17 cellular contexts compared by ENCODE assay signal in genomic region chr4:16524911-16525574, GRCh38.
DNase-seq lines count a peak whose midpoint lies in the region; ATAC-seq and TF ChIP-seq lines count a peak whose summit lies in the region.
"Had no signal": no experiment of that assay in that cellular context is flagged by ENCODE, and none has a peak within 500 bp of the region (broad histone marks: within the 10 kb centered on the region; RNA-seq: fewer than 3 reads in every experiment).

No MANE protein-coding gene starts in this region.

- H3K27me3 ChIP-seq in dorsolateral prefrontal cortex (no peaks in the 10 kb centered on the region), upper lobe of right lung (no peaks in the 10 kb centered on the region)

- intact Hi-C loops in dorsolateral prefrontal cortex (cut with DNase I): no loop called here
- intact Hi-C loops in upper lobe of right lung (cut with DNase I): no loop called here

- no peaks in the 10 kb centered on the region for H3K36me3 ChIP-seq in upper lobe of right lung

- no peak for TF ChIP-seq CTCF in dorsolateral prefrontal cortex (IDR thresholded peaks at IDR 0.05 in 54 of 56, conservative IDR thresholded peaks at IDR 0.05 in 2 of 56; ENCODE audit: low read depth in 1 of 56, partially characterized antibody in 56 of 56)
- no peak for TF ChIP-seq CTCF in upper lobe of right lung (IDR thresholded peaks at IDR 0.05)

- H3K9me3 ChIP-seq in upper lobe of right lung: no peaks in the 10 kb centered on the region
- H3K9me3 ChIP-seq: SK-N-SH had no signal

- H3K27ac ChIP-seq in dorsolateral prefrontal cortex: peak overlapping the region in 46 of 59 donors; percentile 0 to 77 (median 46)
- H3K27ac ChIP-seq in upper lobe of right lung: no peak overlapping the region
- H3K27ac ChIP-seq: epithelial cell of prostate, VCaP had no signal

- DNase-seq in HCEC 1CT (peak; percentile 3), dorsolateral prefrontal cortex (peak in 1 of 10 donors; percentile 37), iris pigment epithelial cell (ENCODE audit: low read depth) (peak; percentile 16), upper lobe of right lung (no peak), DMS79 (lab: John Stamatoyannopoulos, UW) (no peak), D341Med (ENCODE audit: low spot score) (no peak)
- DNase-seq: CD4-positive, alpha-beta memory T cell; EL; naive thymus-derived CD4-positive, alpha-beta T cell; NCI-H2029 treated with DMSO at 0.1 percent for 48 hours; PC-3; SK-N-SH; stimulated activated CD4-positive, alpha-beta T cell treated with anti-CD3 and anti-CD28 coated beads, Interleukin-15, amount 100 ng/mL, for 24 hours had no signal

- ATAC-seq in upper lobe of right lung (peak; percentile 74), HG03354 (IDR thresholded peaks at IDR 0.05; ENCODE audit: poor library complexity, severe bottlenecking, unreplicated experiment) (no peak)
- ATAC-seq: GM12878; naive thymus-derived CD4-positive, alpha-beta T cell; PC-3 had no signal

- peaks cover 11% of the 10 kb centered on the region for H3K4me1 ChIP-seq in upper lobe of right lung

- H3K4me3 ChIP-seq in dorsolateral prefrontal cortex: peak overlapping the region in 1 of 59 donors; percentile 20
- H3K4me3 ChIP-seq in upper lobe of right lung: no peak overlapping the region
- H3K4me3 ChIP-seq: GM12878 had no signal

Comparison
In these comparisons a context has a peak if more than half of its experiments do, and no peak if none do; other contexts are left out.
1. DNase-seq: peak in HCEC 1CT (single experiment) and iris pigment epithelial cell (single experiment); none in upper lobe of right lung (single experiment), DMS79 (single experiment) and D341Med (single experiment).